24 cellular contexts compared by ENCODE assay signal in genomic region chr6:22164236-22164635, GRCh38.
DNase-seq lines count a peak whose midpoint lies in the region; ATAC-seq, FAIRE-seq and TF ChIP-seq lines count a peak whose summit lies in the region.
"Had no signal": no experiment of that assay in that cellular context is flagged by ENCODE, and none has a peak within 500 bp of the region (broad histone marks: within the 10 kb centered on the region; RNA-seq: fewer than 3 reads in every experiment).

No MANE protein-coding gene starts in this region.

- H4K20me1 ChIP-seq in endothelial cell of umbilical vein (replicated peaks; ENCODE audit: control insufficient read depth, extremely low read depth, insufficient read depth, low read length), result no peaks in the 10 kb centered on the region
- H4K20me1 ChIP-seq in Karpas-422 (ENCODE audit: insufficient read depth, low read depth, low read length), result no peaks in the 10 kb centered on the region
- H4K20me1 ChIP-seq: BLaER1 had no signal

- TF ChIP-seq POLR2A in endothelial cell of umbilical vein (IDR thresholded peaks at IDR 0.05; ENCODE audit: low read depth, low read length), result no peak

- no peaks in the 10 kb centered on the region for H3K79me2 ChIP-seq in endothelial cell of umbilical vein (ENCODE audit: control insufficient read depth, insufficient read depth, low read length)
- H3K79me2 ChIP-seq in Karpas-422 (ENCODE audit: low read length), result no peaks in the 10 kb centered on the region

- no peaks in the 10 kb centered on the region for H3K27me3 Mint-ChIP-seq in chondrocyte (ENCODE audit: low read depth)
- H3K27me3 Mint-ChIP-seq in activated CD4-positive, alpha-beta T cell treated with anti-CD3 and anti-CD28 coated beads for 36 hours, result no peaks in the 10 kb centered on the region
- H3K27me3 Mint-ChIP-seq: CD4-positive, alpha-beta memory T cell; CD4-positive, CD25-positive, alpha-beta regulatory T cell; CD8-positive, alpha-beta memory T cell had no signal

- no peaks in the 10 kb centered on the region for H3K4me1 ChIP-seq in A673 (ENCODE audit: insufficient read depth, low read length, poor library complexity, severe bottlenecking)
- peaks cover 4% of the 10 kb centered on the region for H3K4me1 ChIP-seq in endothelial cell of umbilical vein (ENCODE audit: control insufficient read depth, extremely low read depth, insufficient read depth, low read length)
- H3K4me1 ChIP-seq in Karpas-422 (ENCODE audit: low read length), result no peaks in the 10 kb centered on the region
- H3K4me1 ChIP-seq: A549, BE2C, BLaER1 had no signal

- no TSS peak for BruUV-seq in A673 (replicated peaks; lab: Mats Ljungman, UMichigan)
- no TSS peak for BruUV-seq in endothelial cell of umbilical vein (replicated peaks; lab: Mats Ljungman, UMichigan)

- CTCF ChIA-PET in A673 (lab: Charles Lee) (no interaction called here), endothelial cell of umbilical vein (lab: Charles Lee) (no interaction called here)
- CTCF ChIA-PET in activated CD4-positive, alpha-beta T cell treated with anti-CD3 and anti-CD28 coated beads for 36 hours (lab: Charles Lee), result no interaction called here

- H3K9me3 ChIP-seq in A673 (ENCODE audit: low read depth, low read length, poor library complexity, severe bottlenecking), result no peaks in the 10 kb centered on the region
- H3K9me3 ChIP-seq in endothelial cell of umbilical vein (replicated peaks; ENCODE audit: control insufficient read depth, insufficient read depth, low read length), result no peaks in the 10 kb centered on the region
- H3K9me3 ChIP-seq in Karpas-422 (ENCODE audit: low read length), result no peaks in the 10 kb centered on the region
- H3K9me3 ChIP-seq: A549, BE2C had no signal

- no peak overlapping the region for H2AFZ ChIP-seq in endothelial cell of umbilical vein (ENCODE audit: low read depth, low read length)
- H2AFZ ChIP-seq in Karpas-422 (ENCODE audit: low read length), result no peak overlapping the region

- H3K4me2 ChIP-seq in endothelial cell of umbilical vein (ENCODE audit: insufficient read depth, low read length) (no peak overlapping the region), Karpas-422 (ENCODE audit: low read depth, low read length, poor library complexity, severe bottlenecking) (no peak overlapping the region)
- H3K4me2 ChIP-seq: A549, BLaER1 had no signal

- dilution Hi-C loops in endothelial cell of umbilical vein (cut with MboI; ENCODE audit: extremely low pct_ligation_motif_present, low sequenced_read_pairs), result no loop called here

- H3K27me3 ChIP-seq in A673 (replicated peaks; ENCODE audit: insufficient read depth, low read depth, low read length, poor library complexity), result no peaks in the 10 kb centered on the region
- H3K27me3 ChIP-seq in endothelial cell of umbilical vein (ENCODE audit: control insufficient read depth in 2 of 2, insufficient read depth in 2 of 2, low read length in 2 of 2), result no peaks in the 10 kb centered on the region
- no peaks in the 10 kb centered on the region for H3K27me3 ChIP-seq in Karpas-422 (ENCODE audit: low read length)
- H3K27me3 ChIP-seq: BE2C, BLaER1 had no signal

- H3K36me3 ChIP-seq in A673 (ENCODE audit: insufficient read depth, low read length, poor library complexity, severe bottlenecking), result no peaks in the 10 kb centered on the region
- no peaks in the 10 kb centered on the region for H3K36me3 ChIP-seq in endothelial cell of umbilical vein (ENCODE audit: control insufficient read depth in 2 of 2, extremely low read depth in 1 of 2, insufficient read depth in 2 of 2, low read length in 2 of 2)
- H3K36me3 ChIP-seq in Karpas-422 (ENCODE audit: insufficient read depth, low read length), result no peaks in the 10 kb centered on the region
- H3K36me3 ChIP-seq: BE2C had no signal

- no peaks in the 10 kb centered on the region for H3K9me2 ChIP-seq in Karpas-422 (replicated peaks; ENCODE audit: insufficient read depth, low read length)

- no peaks in the 10 kb centered on the region for H3K9me1 ChIP-seq in endothelial cell of umbilical vein (replicated peaks; ENCODE audit: control insufficient read depth, extremely low read depth, insufficient read depth, low read length)

- POLR2A ChIA-PET in A673 (lab: Charles Lee; ENCODE audit: low non-redundant PET) (no interaction called here), endothelial cell of umbilical vein (lab: Charles Lee) (interaction anchor here (1.3 kb wide), 1 partner anchor 571 kb away, joined by 3 read pairs; the partner anchor contains the start of gene SOX4)
- POLR2A ChIA-PET in activated CD4-positive, alpha-beta T cell treated with anti-CD3 and anti-CD28 coated beads for 36 hours (lab: Charles Lee), result no interaction called here

- DNase-seq in A673 (ENCODE audit: low spot score) (peak; percentile 12), chondrocyte (ENCODE audit: low spot score) (no peak), endothelial cell of umbilical vein (ENCODE audit: low read depth, low spot score) (peak; percentile 82), Karpas-422 (no peak), ecto neural progenitor cell (ENCODE audit: low spot score) (no peak)
- no peak for DNase-seq in activated CD4-positive, alpha-beta T cell treated with anti-CD3 and anti-CD28 coated beads for 36 hours
- DNase-seq: ACHN; BE2C; C1 segment of cervical spinal cord; Calu3; CD4-positive, alpha-beta memory T cell; CD4-positive, CD25-positive, alpha-beta regulatory T cell; CD8-positive, alpha-beta memory T cell; COR-L47; DMS79 treated with DMSO at 0.1 percent for 48 hours; GF-D8 had no signal

- no peak for ATAC-seq in activated CD4-positive, alpha-beta T cell treated with anti-CD3 and anti-CD28 coated beads for 36 hours
- ATAC-seq: A549 had no signal

- peaks cover 10% of the 10 kb centered on the region for H3K9me3 Mint-ChIP-seq in chondrocyte (ENCODE audit: low read depth)
- no peaks in the 10 kb centered on the region for H3K9me3 Mint-ChIP-seq in activated CD4-positive, alpha-beta T cell treated with anti-CD3 and anti-CD28 coated beads for 36 hours (ENCODE audit: low read depth)

- H3K4me3 ChIP-seq in A673 (ENCODE audit: low read depth, low read length, poor library complexity, severe bottlenecking), result no peak overlapping the region
- no peak overlapping the region for H3K4me3 ChIP-seq in endothelial cell of umbilical vein (replicated peaks in 1 of 3; ENCODE audit: insufficient read depth in 1 of 3, low read depth in 1 of 3, low read length in 3 of 3)
- H3K4me3 ChIP-seq in Karpas-422 (ENCODE audit: low read length), result no peak overlapping the region
- H3K4me3 ChIP-seq: A549, BLaER1 had no signal

- H3K27ac ChIP-seq in A673 (ENCODE audit: low read depth, low read length, poor library complexity, severe bottlenecking) (no peak overlapping the region), endothelial cell of umbilical vein (ENCODE audit: insufficient read depth, low read depth, low read length) (no peak overlapping the region), Karpas-422 (ENCODE audit: low read length) (no peak overlapping the region)
- H3K27ac ChIP-seq: 22Rv1, A549, BLaER1 had no signal

- intact Hi-C loops in A673 (cut with micrococcal nuclease; ENCODE audit: unreplicated experiment), result no loop called here
- intact Hi-C loops in endothelial cell of umbilical vein (cut with micrococcal nuclease), result no loop called here
- intact Hi-C loops in activated CD4-positive, alpha-beta T cell treated with anti-CD3 and anti-CD28 coated beads for 36 hours (cut with DNase I, micrococcal nuclease), result no loop called here

- peak overlapping the region; percentile 5 for H3K27ac Mint-ChIP-seq in chondrocyte (ENCODE audit: unreplicated experiment)
- H3K27ac Mint-ChIP-seq in activated CD4-positive, alpha-beta T cell treated with anti-CD3 and anti-CD28 coated beads for 36 hours, result no peak overlapping the region
- H3K27ac Mint-ChIP-seq: CD14-positive monocyte; CD8-positive, alpha-beta memory T cell had no signal

- no peak overlapping the region for H3K4me3 Mint-ChIP-seq in chondrocyte (ENCODE audit: unreplicated experiment)
- no peak overlapping the region for H3K4me3 Mint-ChIP-seq in activated CD4-positive, alpha-beta T cell treated with anti-CD3 and anti-CD28 coated beads for 36 hours
- H3K4me3 Mint-ChIP-seq: CD14-positive monocyte; CD4-positive, alpha-beta memory T cell; CD4-positive, CD25-positive, alpha-beta regulatory T cell; CD8-positive, alpha-beta memory T cell had no signal

- TF ChIP-seq CTCF in A673 (conservative IDR thresholded peaks at IDR 0.05; ENCODE audit: low read depth, low read length), result no peak
- no peak for TF ChIP-seq CTCF in chondrocyte (IDR thresholded peaks at IDR 0.05)
- TF ChIP-seq CTCF in endothelial cell of umbilical vein (IDR thresholded peaks at IDR 0.05; ENCODE audit: extremely low read depth in 1 of 2, insufficient read depth in 1 of 2, low read depth in 1 of 2, low read length in 2 of 2), result no peak

- peaks cover under 1% of the 10 kb centered on the region for H3K36me3 Mint-ChIP-seq in chondrocyte (ENCODE audit: low read depth)
- no peaks in the 10 kb centered on the region for H3K36me3 Mint-ChIP-seq in activated CD4-positive, alpha-beta T cell treated with anti-CD3 and anti-CD28 coated beads for 36 hours (ENCODE audit: low read depth)
- H3K36me3 Mint-ChIP-seq: CD14-positive monocyte; CD4-positive, alpha-beta memory T cell; CD4-positive, CD25-positive, alpha-beta regulatory T cell; CD8-positive, alpha-beta memory T cell had no signal

- FAIRE-seq in endothelial cell of umbilical vein (lab: Jason Lieb, UNC), result no peak
- FAIRE-seq: A549, D721Med, G401.6, GM12891, GM19239 had no signal

- H3K4me1 Mint-ChIP-seq in chondrocyte (ENCODE audit: low read depth), result peaks cover 13% of the 10 kb centered on the region
- H3K4me1 Mint-ChIP-seq in activated CD4-positive, alpha-beta T cell treated with anti-CD3 and anti-CD28 coated beads for 36 hours, result no peaks in the 10 kb centered on the region
- H3K4me1 Mint-ChIP-seq: CD14-positive monocyte; CD4-positive, alpha-beta memory T cell; CD4-positive, CD25-positive, alpha-beta regulatory T cell; CD8-positive, alpha-beta memory T cell had no signal

- H3K9ac ChIP-seq in endothelial cell of umbilical vein (replicated peaks; ENCODE audit: extremely low read depth, insufficient read depth, low read length) (no peak overlapping the region), Karpas-422 (ENCODE audit: low read length) (no peak overlapping the region)
- H3K9ac ChIP-seq: BLaER1 had no signal

TF ChIP-seq in endothelial cell of umbilical vein, 7 proteins besides CTCF, POLR2A, EP300 and RAD21 (continues in another document):
- TF ChIP-seq FOS (IDR thresholded peaks at IDR 0.05; ENCODE audit: borderline replicate concordance, insufficient read depth, low read length), result no peak
- no peak for TF ChIP-seq GATA2 (IDR thresholded peaks at IDR 0.05; ENCODE audit: insufficient read depth, insufficient read length, low read depth, low read length)
- TF ChIP-seq MYC (IDR thresholded peaks at IDR 0.05; ENCODE audit: low read depth, low read length), result no peak
- TF ChIP-seq EZH2 (IDR thresholded peaks at IDR 0.05; ENCODE audit: borderline replicate concordance, low read depth, low read length, severe bottlenecking), result no peak
- no peak for TF ChIP-seq POLR2AphosphoS5 (IDR thresholded peaks at IDR 0.05; ENCODE audit: insufficient read depth, low read depth, low read length)
- TF ChIP-seq, protein P1, sequence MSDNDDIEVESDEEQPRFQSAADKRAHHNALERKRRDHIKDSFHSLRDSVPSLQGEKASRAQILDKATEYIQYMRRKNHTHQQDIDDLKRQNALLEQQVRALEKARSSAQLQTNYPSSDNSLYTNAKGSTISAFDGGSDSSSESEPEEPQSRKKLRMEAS (IDR thresholded peaks at IDR 0.05; ENCODE audit: insufficient read depth, insufficient read length), result no peak

Comparison
In these comparisons a context has a peak if more than half of its experiments do, and no peak if none do; other contexts are left out.
1. DNase-seq: peak in A673 (single experiment) and endothelial cell of umbilical vein (single experiment); none in chondrocyte (single experiment), activated CD4-positive, alpha-beta T cell treated with anti-CD3 and anti-CD28 coated beads for 36 hours (single experiment), Karpas-422 (single experiment) and ecto neural progenitor cell (single experiment).